In genomic region chr11:61776561-61777075, GRCh38 we compare ENCODE assay signal across 8 cellular contexts. TPM values are rescaled to one million over a fixed set of nuclear protein-coding genes. Genes with fewer than 3 reads are reported as not detected.
A peak's percentile ranks its signal among the peaks of the same experiment; 100 is the strongest.
DNase-seq lines count a peak whose midpoint lies in the region; ATAC-seq and TF ChIP-seq lines count a peak whose summit lies in the region.

No MANE protein-coding gene starts in this region.

- no peaks in the 10 kb centered on the region for H4K20me1 ChIP-seq in fibroblast of lung (ENCODE audit: control insufficient read depth, extremely low read depth, insufficient read depth, low read length)

- no peak overlapping the region for H3K9ac ChIP-seq in fibroblast of lung (ENCODE audit: insufficient read depth, low read length)

- H3K4me3 ChIP-seq in BE2C (ENCODE audit: low read depth, low read length) (no peak overlapping the region), fibroblast of lung (replicated peaks in 1 of 4; ENCODE audit: control extremely low read depth in 1 of 4, insufficient read depth in 1 of 4, low read depth in 3 of 4, low read length in 4 of 4) (no peak overlapping the region)

- DNase-seq in BE2C (peak; percentile 71), NOMO-1 treated with DMSO at 0.1 percent for 48 hours (lab: John Stamatoyannopoulos, UW; ENCODE audit: unreplicated experiment) (peak; percentile 48), fibroblast of lung (ENCODE audit: low read depth in 2 of 2) (peak; percentile 53 to 69), non-pigmented ciliary epithelial cell (ENCODE audit: low read depth) (peak; percentile 27), NCI-H2107 (lab: John Stamatoyannopoulos, UW) (no peak), NCI-H446 (lab: John Stamatoyannopoulos, UW) (no peak)
- DNase-seq in activated T-cell treated with anti-CD3 and anti-CD28 coated beads, Interleukin-2, amount 50 U/mL, for 24 hours = peak; percentile 76

- peak; percentile 66 for ATAC-seq in GM18511 (IDR thresholded peaks at IDR 0.05; ENCODE audit: unreplicated experiment)

- no peak overlapping the region for H3K27ac ChIP-seq in fibroblast of lung (ENCODE audit: insufficient read depth, low read length)

- H3K9me3 ChIP-seq in BE2C (no peaks in the 10 kb centered on the region), fibroblast of lung (ENCODE audit: control insufficient read depth, insufficient read depth, low read depth, low read length) (no peaks in the 10 kb centered on the region)

- no peaks in the 10 kb centered on the region for H3K79me2 ChIP-seq in fibroblast of lung (ENCODE audit: control insufficient read depth, insufficient read depth, low read length)

- no peaks in the 10 kb centered on the region for H3K36me3 Mint-ChIP-seq in activated T-cell treated with anti-CD3 and anti-CD28 coated beads, Interleukin-2, amount 50 U/mL, for 24 hours (ENCODE audit: low read depth)

- no peaks in the 10 kb centered on the region for H3K27me3 ChIP-seq in BE2C
- H3K27me3 ChIP-seq in fibroblast of lung (ENCODE audit: control insufficient read depth, insufficient read depth, low read length) = no peaks in the 10 kb centered on the region

- no peak overlapping the region for H2AFZ ChIP-seq in fibroblast of lung (ENCODE audit: low read length)

- H3K4me3 Mint-ChIP-seq in activated T-cell treated with anti-CD3 and anti-CD28 coated beads, Interleukin-2, amount 50 U/mL, for 24 hours = no peak overlapping the region

- H3K4me2 ChIP-seq in fibroblast of lung (ENCODE audit: extremely low read depth, insufficient read depth, low read length) = no peak overlapping the region

- no peaks in the 10 kb centered on the region for H3K9me3 Mint-ChIP-seq in activated T-cell treated with anti-CD3 and anti-CD28 coated beads, Interleukin-2, amount 50 U/mL, for 24 hours

- H3K27ac Mint-ChIP-seq in activated T-cell treated with anti-CD3 and anti-CD28 coated beads, Interleukin-2, amount 50 U/mL, for 24 hours = no peak overlapping the region

- H3K36me3 ChIP-seq in BE2C (no peaks in the 10 kb centered on the region), fibroblast of lung (ENCODE audit: control insufficient read depth, insufficient read depth, low read length) (no peaks in the 10 kb centered on the region)

- H3K27me3 Mint-ChIP-seq in activated T-cell treated with anti-CD3 and anti-CD28 coated beads, Interleukin-2, amount 50 U/mL, for 24 hours = peaks cover 7% of the 10 kb centered on the region

- H3K4me1 ChIP-seq in BE2C (peaks cover 20% of the 10 kb centered on the region), fibroblast of lung (ENCODE audit: control insufficient read depth, extremely low read depth, insufficient read depth, low read length) (no peaks in the 10 kb centered on the region)

- peak; percentile 65 for TF ChIP-seq CTCF in BE2C (IDR thresholded peaks at IDR 0.05; ENCODE audit: low read depth, low read length)
- peak; percentile 74 to 86 for TF ChIP-seq CTCF in fibroblast of lung (conservative IDR thresholded peaks at IDR 0.05 in 1 of 2, IDR thresholded peaks at IDR 0.05 in 1 of 2; ENCODE audit: low read depth in 1 of 2, low read length in 2 of 2)

- H3K4me1 Mint-ChIP-seq in activated T-cell treated with anti-CD3 and anti-CD28 coated beads, Interleukin-2, amount 50 U/mL, for 24 hours (ENCODE audit: low read depth) = peaks cover 19% of the 10 kb centered on the region

RNA-seq across cellular contexts. Expression of gene TMEM258, which starts 15.8 kb away (rescaled TPM):
- polyA plus RNA-seq in BE2C (2012; ENCODE audit: insufficient read depth, insufficient read length, low read depth) = 262 TPM
- total RNA-seq in fibroblast of lung = 118 and 173 TPM in 2 replicates
- 245 and 281 TPM in 2 replicates for polyA plus RNA-seq in fibroblast of lung
- 362 and 389 TPM in 2 replicates for polyA plus RNA-seq in fibroblast of lung (2012)
- 139 and 220 TPM in 2 replicates for polyA minus RNA-seq in fibroblast of lung (ENCODE audit: low replicate concordance)

RNA-seq across cellular contexts. Expression of gene FEN1, which starts 16.1 kb away (rescaled TPM):
- 58.3 TPM for polyA plus RNA-seq in BE2C (2012; ENCODE audit: insufficient read depth, insufficient read length, low read depth)
- 3.6 and 3.8 TPM in 2 replicates for total RNA-seq in fibroblast of lung
- 14.0 and 35.1 TPM in 2 replicates for polyA plus RNA-seq in fibroblast of lung
- 20.7 and 47.1 TPM in 2 replicates for polyA plus RNA-seq in fibroblast of lung (2012)
- 33.2 and 49.1 TPM in 2 replicates for polyA minus RNA-seq in fibroblast of lung (ENCODE audit: low replicate concordance)

RNA-seq across cellular contexts. Expression of gene MYRF, which starts 24.2 kb away (rescaled TPM):
- polyA plus RNA-seq in BE2C (2012; ENCODE audit: insufficient read depth, insufficient read length, low read depth) = 6.3 TPM
- under 0.01 and 0.17 TPM in 2 replicates for total RNA-seq in fibroblast of lung
- 0.10 and 0.11 TPM in 2 replicates for polyA plus RNA-seq in fibroblast of lung
- polyA plus RNA-seq in fibroblast of lung (2012) = 0.27 and 0.28 TPM in 2 replicates
- polyA minus RNA-seq in fibroblast of lung (ENCODE audit: low replicate concordance) = 0.30 and 0.67 TPM in 2 replicates

RNA-seq across cellular contexts. Expression of gene FADS1, which starts 40.2 kb away (rescaled TPM):
- 29.5 TPM for polyA plus RNA-seq in BE2C (2012; ENCODE audit: insufficient read depth, insufficient read length, low read depth)
- total RNA-seq in fibroblast of lung = 151 and 208 TPM in 2 replicates
- 109 and 173 TPM in 2 replicates for polyA plus RNA-seq in fibroblast of lung
- 68.7 and 126 TPM in 2 replicates for polyA plus RNA-seq in fibroblast of lung (2012)
- 140 and 162 TPM in 2 replicates for polyA minus RNA-seq in fibroblast of lung (ENCODE audit: low replicate concordance)

RNA-seq across cellular contexts. Expression of gene FADS2, which starts 51.5 kb away (rescaled TPM):
- 54.5 TPM for polyA plus RNA-seq in BE2C (2012; ENCODE audit: insufficient read depth, insufficient read length, low read depth)
- total RNA-seq in fibroblast of lung = 266 and 418 TPM in 2 replicates
- polyA plus RNA-seq in fibroblast of lung = 687 and 932 TPM in 2 replicates
- polyA plus RNA-seq in fibroblast of lung (2012) = 483 and 700 TPM in 2 replicates
- polyA minus RNA-seq in fibroblast of lung (ENCODE audit: low replicate concordance) = 1,928 and 3,022 TPM in 2 replicates

Comparison
In these comparisons a context has a peak if more than half of its experiments do, and no peak if none do; other contexts are left out.
1. DNase-seq: peak in BE2C (single experiment), NOMO-1 treated with DMSO at 0.1 percent for 48 hours (single experiment), activated T-cell treated with anti-CD3 and anti-CD28 coated beads, Interleukin-2, amount 50 U/mL, for 24 hours (single experiment), fibroblast of lung (2 of 2) and non-pigmented ciliary epithelial cell (single experiment); none in NCI-H2107 (single experiment) and NCI-H446 (0 of 2).